In the genomic region with DNA sequence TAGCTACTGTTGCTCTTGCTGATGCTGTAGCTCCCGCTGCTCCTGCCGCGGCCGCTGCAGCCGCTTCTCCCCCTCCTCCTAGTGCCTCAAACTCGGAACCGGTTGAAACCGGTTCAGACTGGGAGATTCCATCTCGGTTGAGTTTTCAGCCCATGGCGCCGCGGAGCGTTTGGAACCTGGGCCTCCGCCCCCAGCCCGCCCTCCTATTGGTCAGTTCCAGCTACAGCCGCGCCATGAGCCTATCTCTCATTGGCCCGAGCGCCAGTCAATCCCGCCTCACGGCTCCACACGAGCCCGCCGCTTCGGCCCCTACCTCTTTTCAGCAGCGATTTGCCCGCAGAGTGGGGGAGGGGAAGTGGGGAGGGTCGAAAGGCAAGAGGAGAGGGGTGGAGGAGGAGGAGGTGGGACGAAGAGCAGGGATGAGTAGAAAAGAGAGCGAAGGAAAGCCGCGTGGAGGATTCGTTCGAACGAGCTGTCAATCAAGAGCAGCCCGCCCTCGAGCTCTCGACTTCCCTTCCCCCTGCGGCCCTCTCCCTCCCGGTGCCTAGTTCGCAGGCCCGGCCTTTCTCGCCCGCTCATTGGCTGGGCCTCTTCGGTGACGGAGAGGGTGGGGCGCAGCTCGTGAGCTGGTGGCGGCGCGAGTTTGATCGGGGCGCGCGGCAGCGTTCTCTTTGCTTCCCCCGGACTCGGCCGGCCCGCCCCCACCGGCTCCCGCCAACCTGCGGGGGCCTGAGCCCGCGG, we compare ENCODE assay signal across 1 cellular context.
A peak's percentile ranks its signal among the peaks of the same experiment; 100 is the strongest.
TF ChIP-seq lines count a peak whose summit lies in the region.

A gene with protein sequence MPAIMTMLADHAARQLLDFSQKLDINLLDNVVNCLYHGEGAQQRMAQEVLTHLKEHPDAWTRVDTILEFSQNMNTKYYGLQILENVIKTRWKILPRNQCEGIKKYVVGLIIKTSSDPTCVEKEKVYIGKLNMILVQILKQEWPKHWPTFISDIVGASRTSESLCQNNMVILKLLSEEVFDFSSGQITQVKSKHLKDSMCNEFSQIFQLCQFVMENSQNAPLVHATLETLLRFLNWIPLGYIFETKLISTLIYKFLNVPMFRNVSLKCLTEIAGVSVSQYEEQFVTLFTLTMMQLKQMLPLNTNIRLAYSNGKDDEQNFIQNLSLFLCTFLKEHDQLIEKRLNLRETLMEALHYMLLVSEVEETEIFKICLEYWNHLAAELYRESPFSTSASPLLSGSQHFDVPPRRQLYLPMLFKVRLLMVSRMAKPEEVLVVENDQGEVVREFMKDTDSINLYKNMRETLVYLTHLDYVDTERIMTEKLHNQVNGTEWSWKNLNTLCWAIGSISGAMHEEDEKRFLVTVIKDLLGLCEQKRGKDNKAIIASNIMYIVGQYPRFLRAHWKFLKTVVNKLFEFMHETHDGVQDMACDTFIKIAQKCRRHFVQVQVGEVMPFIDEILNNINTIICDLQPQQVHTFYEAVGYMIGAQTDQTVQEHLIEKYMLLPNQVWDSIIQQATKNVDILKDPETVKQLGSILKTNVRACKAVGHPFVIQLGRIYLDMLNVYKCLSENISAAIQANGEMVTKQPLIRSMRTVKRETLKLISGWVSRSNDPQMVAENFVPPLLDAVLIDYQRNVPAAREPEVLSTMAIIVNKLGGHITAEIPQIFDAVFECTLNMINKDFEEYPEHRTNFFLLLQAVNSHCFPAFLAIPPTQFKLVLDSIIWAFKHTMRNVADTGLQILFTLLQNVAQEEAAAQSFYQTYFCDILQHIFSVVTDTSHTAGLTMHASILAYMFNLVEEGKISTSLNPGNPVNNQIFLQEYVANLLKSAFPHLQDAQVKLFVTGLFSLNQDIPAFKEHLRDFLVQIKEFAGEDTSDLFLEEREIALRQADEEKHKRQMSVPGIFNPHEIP (N-terminal part only) (minus strand): TSS at position 178 of the 741 bp plus-strand sequence. CDS start 4,459 bp downstream, outside the sequence.

TF ChIP-seq in HepG2, 621 proteins besides CTCF, POLR2A, EP300 and RAD21 (continued from another document and continues in another):
- TF ChIP-seq MED13 (CRISPR knock-in tag; IDR thresholded peaks at IDR 0.05) (peak; percentile 68; the same call in 1 of the 2 replicates), ZNF12 (CRISPR knock-in tag; IDR thresholded peaks at IDR 0.05) (0 out of 2 replicates have a peak, but pooled peaks have one; percentile 11), ZNF766 (CRISPR knock-in tag; IDR thresholded peaks at IDR 0.05; ENCODE audit: borderline replicate concordance) (peak; percentile 64; the same call in 1 of the 2 replicates), ZSCAN12 (CRISPR knock-in tag; IDR thresholded peaks at IDR 0.05) (peak; percentile 87; the same call in 1 of the 2 replicates), TBP (CRISPR knock-in tag; IDR thresholded peaks at IDR 0.05) (0 out of 2 replicates have a peak, but pooled peaks have one; percentile 8), ZNF768 (CRISPR knock-in tag; IDR thresholded peaks at IDR 0.05) (peak; percentile 41; the same call in 1 of the 2 replicates), ZNF570 (CRISPR knock-in tag; IDR thresholded peaks at IDR 0.05; ENCODE audit: borderline replicate concordance) (no peak), ZNF746 (CRISPR knock-in tag; IDR thresholded peaks at IDR 0.05) (peak; percentile 99), ZNF484 (CRISPR knock-in tag; IDR thresholded peaks at IDR 0.05; ENCODE audit: borderline replicate concordance, low read depth) (no peak), ZNF329 (CRISPR knock-in tag; IDR thresholded peaks at IDR 0.05; ENCODE audit: low read depth) (peak; percentile 78; the same call in 1 of the 2 replicates), NPAS2 (CRISPR knock-in tag; IDR thresholded peaks at IDR 0.05; ENCODE audit: borderline replicate concordance) (no peak), ZNF253 (CRISPR knock-in tag; IDR thresholded peaks at IDR 0.05; ENCODE audit: borderline replicate concordance) (0 out of 2 replicates have a peak, but pooled peaks have one; percentile 62), TOE1 (CRISPR knock-in tag; IDR thresholded peaks at IDR 0.05) (no peak; the same call in 1 of the 2 replicates), SP5 (CRISPR knock-in tag; IDR thresholded peaks at IDR 0.05; ENCODE audit: borderline replicate concordance, low read depth) (peak; percentile 86), MAF1 (CRISPR knock-in tag; IDR thresholded peaks at IDR 0.05; ENCODE audit: borderline replicate concordance) (0 out of 2 replicates have a peak, but pooled peaks have one; percentile 62), ZFYVE20 (CRISPR knock-in tag; IDR thresholded peaks at IDR 0.05; ENCODE audit: borderline replicate concordance, low read depth) (no peak), ZNF790 (CRISPR knock-in tag; IDR thresholded peaks at IDR 0.05; ENCODE audit: borderline replicate concordance) (peak; percentile 77; the same call in 1 of the 2 replicates), IKZF4 (CRISPR knock-in tag; IDR thresholded peaks at IDR 0.05; ENCODE audit: borderline replicate concordance, low read depth, not compliant biosample characterization) (peak; percentile 22), PRPF4 (IDR thresholded peaks at IDR 0.05; ENCODE audit: low read depth, low read length, poor library complexity, severe bottlenecking) (peak; percentile 95), MED1 (CRISPR knock-in tag; IDR thresholded peaks at IDR 0.05) (peak; percentile 43; the same call in 1 of the 2 replicates), CBX5 (CRISPR knock-in tag; IDR thresholded peaks at IDR 0.05; ENCODE audit: borderline replicate concordance) (peak; percentile 19; the same call in 1 of the 2 replicates), DNMT3B (CRISPR knock-in tag; conservative IDR thresholded peaks at IDR 0.05) (peak; percentile 52)
- TF ChIP-seq, protein P1, sequence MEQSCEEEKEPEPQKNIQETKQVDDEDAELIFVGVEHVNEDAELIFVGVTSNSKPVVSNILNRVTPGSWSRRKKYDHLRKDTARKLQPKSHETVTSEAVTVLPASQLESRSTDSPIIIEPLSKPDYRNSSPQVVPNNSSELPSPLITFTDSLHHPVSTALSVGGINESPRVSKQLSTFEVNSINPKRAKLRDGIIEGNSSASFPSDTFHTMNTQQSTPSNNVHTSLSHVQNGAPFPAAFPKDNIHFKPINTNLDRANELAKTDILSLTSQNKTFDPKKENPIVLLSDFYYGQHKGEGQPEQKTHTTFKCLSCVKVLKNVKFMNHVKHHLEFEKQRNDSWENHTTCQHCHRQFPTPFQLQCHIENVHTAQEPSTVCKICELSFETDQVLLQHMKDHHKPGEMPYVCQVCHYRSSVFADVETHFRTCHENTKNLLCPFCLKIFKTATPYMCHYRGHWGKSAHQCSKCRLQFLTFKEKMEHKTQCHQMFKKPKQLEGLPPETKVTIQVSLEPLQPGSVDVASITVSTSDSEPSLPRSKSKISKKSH (CRISPR knock-in tag; IDR thresholded peaks at IDR 0.05; ENCODE audit: borderline replicate concordance) = peak; percentile 52
- TF ChIP-seq, protein P2, sequence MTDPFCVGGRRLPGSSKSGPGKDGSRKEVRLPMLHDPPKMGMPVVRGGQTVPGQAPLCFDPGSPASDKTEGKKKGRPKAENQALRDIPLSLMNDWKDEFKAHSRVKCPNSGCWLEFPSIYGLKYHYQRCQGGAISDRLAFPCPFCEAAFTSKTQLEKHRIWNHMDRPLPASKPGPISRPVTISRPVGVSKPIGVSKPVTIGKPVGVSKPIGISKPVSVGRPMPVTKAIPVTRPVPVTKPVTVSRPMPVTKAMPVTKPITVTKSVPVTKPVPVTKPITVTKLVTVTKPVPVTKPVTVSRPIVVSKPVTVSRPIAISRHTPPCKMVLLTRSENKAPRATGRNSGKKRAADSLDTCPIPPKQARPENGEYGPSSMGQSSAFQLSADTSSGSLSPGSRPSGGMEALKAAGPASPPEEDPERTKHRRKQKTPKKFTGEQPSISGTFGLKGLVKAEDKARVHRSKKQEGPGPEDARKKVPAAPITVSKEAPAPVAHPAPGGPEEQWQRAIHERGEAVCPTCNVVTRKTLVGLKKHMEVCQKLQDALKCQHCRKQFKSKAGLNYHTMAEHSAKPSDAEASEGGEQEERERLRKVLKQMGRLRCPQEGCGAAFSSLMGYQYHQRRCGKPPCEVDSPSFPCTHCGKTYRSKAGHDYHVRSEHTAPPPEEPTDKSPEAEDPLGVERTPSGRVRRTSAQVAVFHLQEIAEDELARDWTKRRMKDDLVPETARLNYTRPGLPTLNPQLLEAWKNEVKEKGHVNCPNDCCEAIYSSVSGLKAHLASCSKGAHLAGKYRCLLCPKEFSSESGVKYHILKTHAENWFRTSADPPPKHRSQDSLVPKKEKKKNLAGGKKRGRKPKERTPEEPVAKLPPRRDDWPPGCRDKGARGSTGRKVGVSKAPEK (CRISPR knock-in tag; IDR thresholded peaks at IDR 0.05; ENCODE audit: borderline replicate concordance) = no peak
- TF ChIP-seq, protein P3, sequence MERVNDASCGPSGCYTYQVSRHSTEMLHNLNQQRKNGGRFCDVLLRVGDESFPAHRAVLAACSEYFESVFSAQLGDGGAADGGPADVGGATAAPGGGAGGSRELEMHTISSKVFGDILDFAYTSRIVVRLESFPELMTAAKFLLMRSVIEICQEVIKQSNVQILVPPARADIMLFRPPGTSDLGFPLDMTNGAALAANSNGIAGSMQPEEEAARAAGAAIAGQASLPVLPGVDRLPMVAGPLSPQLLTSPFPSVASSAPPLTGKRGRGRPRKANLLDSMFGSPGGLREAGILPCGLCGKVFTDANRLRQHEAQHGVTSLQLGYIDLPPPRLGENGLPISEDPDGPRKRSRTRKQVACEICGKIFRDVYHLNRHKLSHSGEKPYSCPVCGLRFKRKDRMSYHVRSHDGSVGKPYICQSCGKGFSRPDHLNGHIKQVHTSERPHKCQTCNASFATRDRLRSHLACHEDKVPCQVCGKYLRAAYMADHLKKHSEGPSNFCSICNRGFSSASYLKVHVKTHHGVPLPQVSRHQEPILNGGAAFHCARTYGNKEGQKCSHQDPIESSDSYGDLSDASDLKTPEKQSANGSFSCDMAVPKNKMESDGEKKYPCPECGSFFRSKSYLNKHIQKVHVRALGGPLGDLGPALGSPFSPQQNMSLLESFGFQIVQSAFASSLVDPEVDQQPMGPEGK (CRISPR knock-in tag; IDR thresholded peaks at IDR 0.05) = peak; percentile 92
- TF ChIP-seq, protein P4, sequence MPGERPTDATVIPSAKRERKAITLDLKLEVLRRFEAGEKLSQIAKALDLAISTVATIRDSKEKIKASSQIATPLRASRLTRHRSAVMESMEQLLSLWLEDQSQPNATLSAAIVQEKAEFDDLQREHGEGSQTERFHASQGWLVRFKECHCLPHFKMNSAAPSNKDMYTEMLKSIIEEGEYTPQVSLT (CRISPR knock-in tag; IDR thresholded peaks at IDR 0.05; ENCODE audit: borderline replicate concordance, low read depth) = no peak; the same call in 1 of the 2 replicates
- TF ChIP-seq, protein P5, sequence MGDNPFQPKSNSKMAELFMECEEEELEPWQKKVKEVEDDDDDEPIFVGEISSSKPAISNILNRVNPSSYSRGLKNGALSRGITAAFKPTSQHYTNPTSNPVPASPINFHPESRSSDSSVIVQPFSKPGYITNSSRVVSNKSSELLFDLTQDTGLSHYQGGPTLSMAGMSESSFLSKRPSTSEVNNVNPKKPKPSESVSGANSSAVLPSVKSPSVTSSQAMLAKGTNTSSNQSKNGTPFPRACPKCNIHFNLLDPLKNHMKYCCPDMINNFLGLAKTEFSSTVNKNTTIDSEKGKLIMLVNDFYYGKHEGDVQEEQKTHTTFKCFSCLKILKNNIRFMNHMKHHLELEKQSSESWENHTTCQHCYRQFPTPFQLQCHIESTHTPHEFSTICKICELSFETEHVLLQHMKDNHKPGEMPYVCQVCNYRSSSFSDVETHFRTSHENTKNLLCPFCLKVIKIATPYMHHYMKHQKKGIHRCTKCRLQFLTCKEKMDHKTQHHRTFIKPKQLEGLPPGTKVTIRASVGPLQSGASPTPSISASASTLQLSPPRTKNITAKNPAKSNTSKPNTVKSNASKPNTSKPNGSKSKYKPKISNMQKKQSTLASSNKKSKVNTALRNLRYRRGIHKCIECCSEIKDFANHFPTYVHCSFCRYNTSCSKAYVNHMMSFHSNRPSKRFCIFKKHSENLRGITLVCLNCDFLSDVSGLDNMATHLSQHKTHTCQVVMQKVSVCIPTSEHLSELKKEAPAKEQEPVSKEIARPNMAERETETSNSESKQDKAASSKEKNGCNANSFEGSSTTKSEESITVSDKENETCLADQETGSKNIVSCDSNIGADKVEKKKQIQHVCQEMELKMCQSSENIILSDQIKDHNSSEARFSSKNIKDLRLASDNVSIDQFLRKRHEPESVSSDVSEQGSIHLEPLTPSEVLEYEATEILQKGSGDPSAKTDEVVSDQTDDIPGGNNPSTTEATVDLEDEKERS (CRISPR knock-in tag; IDR thresholded peaks at IDR 0.05) = peak; percentile 47; the same call in 1 of the 2 replicates
- TF ChIP-seq, protein P6, sequence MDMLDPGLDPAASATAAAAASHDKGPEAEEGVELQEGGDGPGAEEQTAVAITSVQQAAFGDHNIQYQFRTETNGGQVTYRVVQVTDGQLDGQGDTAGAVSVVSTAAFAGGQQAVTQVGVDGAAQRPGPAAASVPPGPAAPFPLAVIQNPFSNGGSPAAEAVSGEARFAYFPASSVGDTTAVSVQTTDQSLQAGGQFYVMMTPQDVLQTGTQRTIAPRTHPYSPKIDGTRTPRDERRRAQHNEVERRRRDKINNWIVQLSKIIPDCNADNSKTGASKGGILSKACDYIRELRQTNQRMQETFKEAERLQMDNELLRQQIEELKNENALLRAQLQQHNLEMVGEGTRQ (IDR thresholded peaks at IDR 0.05; ENCODE audit: low read depth, low read length) = no peak
- TF ChIP-seq, protein P6 (CRISPR knock-in tag; IDR thresholded peaks at IDR 0.05; ENCODE audit: borderline replicate concordance) = peak; percentile 39; the same call in 1 of the 2 replicates
- TF ChIP-seq, protein P7, sequence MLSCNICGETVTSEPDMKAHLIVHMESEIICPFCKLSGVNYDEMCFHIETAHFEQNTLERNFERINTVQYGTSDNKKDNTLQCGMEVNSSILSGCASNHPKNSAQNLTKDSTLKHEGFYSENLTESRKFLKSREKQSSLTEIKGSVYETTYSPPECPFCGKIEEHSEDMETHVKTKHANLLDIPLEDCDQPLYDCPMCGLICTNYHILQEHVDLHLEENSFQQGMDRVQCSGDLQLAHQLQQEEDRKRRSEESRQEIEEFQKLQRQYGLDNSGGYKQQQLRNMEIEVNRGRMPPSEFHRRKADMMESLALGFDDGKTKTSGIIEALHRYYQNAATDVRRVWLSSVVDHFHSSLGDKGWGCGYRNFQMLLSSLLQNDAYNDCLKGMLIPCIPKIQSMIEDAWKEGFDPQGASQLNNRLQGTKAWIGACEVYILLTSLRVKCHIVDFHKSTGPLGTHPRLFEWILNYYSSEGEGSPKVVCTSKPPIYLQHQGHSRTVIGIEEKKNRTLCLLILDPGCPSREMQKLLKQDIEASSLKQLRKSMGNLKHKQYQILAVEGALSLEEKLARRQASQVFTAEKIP (CRISPR knock-in tag; IDR thresholded peaks at IDR 0.05; ENCODE audit: borderline replicate concordance) = no peak
- TF ChIP-seq, protein P8, sequence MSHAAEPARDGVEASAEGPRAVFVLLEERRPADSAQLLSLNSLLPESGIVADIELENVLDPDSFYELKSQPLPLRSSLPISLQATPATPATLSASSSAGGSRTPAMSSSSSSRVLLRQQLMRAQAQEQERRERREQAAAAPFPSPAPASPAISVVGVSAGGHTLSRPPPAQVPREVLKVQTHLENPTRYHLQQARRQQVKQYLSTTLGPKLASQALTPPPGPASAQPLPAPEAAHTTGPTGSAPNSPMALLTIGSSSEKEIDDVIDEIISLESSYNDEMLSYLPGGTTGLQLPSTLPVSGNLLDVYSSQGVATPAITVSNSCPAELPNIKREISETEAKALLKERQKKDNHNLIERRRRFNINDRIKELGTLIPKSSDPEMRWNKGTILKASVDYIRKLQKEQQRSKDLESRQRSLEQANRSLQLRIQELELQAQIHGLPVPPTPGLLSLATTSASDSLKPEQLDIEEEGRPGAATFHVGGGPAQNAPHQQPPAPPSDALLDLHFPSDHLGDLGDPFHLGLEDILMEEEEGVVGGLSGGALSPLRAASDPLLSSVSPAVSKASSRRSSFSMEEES (CRISPR knock-in tag; IDR thresholded peaks at IDR 0.05) = peak; percentile 76
